Comparison of ENCODE assay signal across 9 cellular contexts in genomic region chr7:111953611-111954010, GRCh38.
DNase-seq lines count a peak whose midpoint lies in the region; ATAC-seq and TF ChIP-seq lines count a peak whose summit lies in the region.
"Had no signal": no experiment of that assay in that cellular context is flagged by ENCODE, and none has a peak within 500 bp of the region (broad histone marks: within the 10 kb centered on the region; RNA-seq: fewer than 3 reads in every experiment).

No MANE protein-coding gene starts in this region.

- H3K4me1 Mint-ChIP-seq in GM23338: peaks cover 43% of the 10 kb centered on the region

- intact Hi-C loops in upper lobe of right lung (cut with DNase I): no loop called here

- H3K79me2 ChIP-seq in GM23338 (replicated peaks; ENCODE audit: insufficient read depth): no peaks in the 10 kb centered on the region

- H3K4me3 ChIP-seq in GM23338: no peak overlapping the region
- no peak overlapping the region for H3K4me3 ChIP-seq in upper lobe of right lung

- H3K27me3 ChIP-seq in GM23338 (ENCODE audit: insufficient read depth) (no peaks in the 10 kb centered on the region), upper lobe of right lung (no peaks in the 10 kb centered on the region)

- TF ChIP-seq CTCF in GM23338 (conservative IDR thresholded peaks at IDR 0.05; ENCODE audit: low read depth in 2 of 2): peak in 1 of 2 experiments; percentile 58; a peak in 2 of 4 replicates
- TF ChIP-seq CTCF in upper lobe of right lung (IDR thresholded peaks at IDR 0.05): no peak

- no peak overlapping the region for H3K4me3 Mint-ChIP-seq in GM23338
- H3K4me3 Mint-ChIP-seq: T-helper 1 cell treated with Interleukin-12 subunit alpha and Interleukin-12 subunit beta and Interleukin-4 antibody, amounts not matched to agents 30 μg/mL and 1 μg/mL, for 36 hours had no signal

- H3K27ac ChIP-seq in GM23338 (ENCODE audit: low read depth) (no peak overlapping the region; the same call in 1 of the 2 replicates), upper lobe of right lung (peak overlapping the region; percentile 73)

- H3K4me2 ChIP-seq in GM23338: no peak overlapping the region

- peak; percentile 83 for ATAC-seq in GM23338
- peak; percentile 63 for ATAC-seq in upper lobe of right lung

- H3K27ac Mint-ChIP-seq in GM23338: peak overlapping the region; percentile 47; the same call in 1 of the 2 replicates
- H3K27ac Mint-ChIP-seq: T-helper 1 cell treated with Interleukin-12 subunit alpha and Interleukin-12 subunit beta and Interleukin-4 antibody, amounts not matched to agents 30 μg/mL and 1 μg/mL, for 36 hours had no signal

- H3K27me3 Mint-ChIP-seq in GM23338 (ENCODE audit: insufficient read depth, low read depth, poor library complexity): no peaks in the 10 kb centered on the region

- H2AFZ ChIP-seq in GM23338: no peak overlapping the region

- peak; percentile 64 for DNase-seq in Ammon's horn (ENCODE audit: low spot score)
- DNase-seq in GM23338 (ENCODE audit: low spot score): peak; percentile 45
- peak; percentile 61 for DNase-seq in NCI-H748 (lab: John Stamatoyannopoulos, UW; ENCODE audit: unreplicated experiment)
- DNase-seq in glomerular visceral epithelial cell (ENCODE audit: extremely low spot score): peak; percentile 20
- no peak for DNase-seq in upper lobe of right lung
- no peak for DNase-seq in hepatic stellate cell (ENCODE audit: low spot score)
- DNase-seq in AG08395 (ENCODE audit: low spot score): no peak
- DNase-seq in central memory CD4-positive, alpha-beta T cell: no peak

- H3K36me3 ChIP-seq in GM23338 (ENCODE audit: insufficient read depth): no peaks in the 10 kb centered on the region
- H3K36me3 ChIP-seq in upper lobe of right lung: no peaks in the 10 kb centered on the region

- peaks cover 12% of the 10 kb centered on the region for H3K4me1 ChIP-seq in GM23338 (ENCODE audit: insufficient read depth)
- H3K4me1 ChIP-seq in upper lobe of right lung: peaks cover 34% of the 10 kb centered on the region

- no peaks in the 10 kb centered on the region for H3F3A ChIP-seq in GM23338 (replicated peaks; ENCODE audit: low read depth)

- H3K9me3 ChIP-seq in upper lobe of right lung: no peaks in the 10 kb centered on the region

- no peaks in the 10 kb centered on the region for H4K20me1 ChIP-seq in GM23338 (replicated peaks; ENCODE audit: insufficient read depth)

- H3K9me3 Mint-ChIP-seq in GM23338: no peaks in the 10 kb centered on the region; the same call in 2 of the 3 replicates
- H3K9me3 Mint-ChIP-seq: T-helper 1 cell treated with Interleukin-12 subunit alpha and Interleukin-12 subunit beta and Interleukin-4 antibody, amounts not matched to agents 30 μg/mL and 1 μg/mL, for 36 hours had no signal

- H3K36me3 Mint-ChIP-seq in GM23338 (ENCODE audit: low read depth): no peaks in the 10 kb centered on the region; the same call in 2 of the 3 replicates

- no peaks in the 10 kb centered on the region for H3K9me2 ChIP-seq in GM23338 (ENCODE audit: insufficient read depth)

TF ChIP-seq in GM23338, 12 proteins besides CTCF, POLR2A, EP300 and RAD21 (continues in another document):
- TF ChIP-seq REST (IDR thresholded peaks at IDR 0.05; ENCODE audit: unreplicated experiment): no peak
- TF ChIP-seq NANOG (IDR thresholded peaks at IDR 0.05; ENCODE audit: borderline replicate concordance): no peak
- no peak for TF ChIP-seq POLR2AphosphoS5 (IDR thresholded peaks at IDR 0.05; ENCODE audit: low read depth)
- TF ChIP-seq ETS1 (IDR thresholded peaks at IDR 0.05): no peak
- no peak for TF ChIP-seq EZH2 (IDR thresholded peaks at IDR 0.05; ENCODE audit: low read depth, unreplicated experiment)
- TF ChIP-seq ZNF114 (CRISPR knock-in tag; IDR thresholded peaks at IDR 0.05): no peak
- no peak for TF ChIP-seq ZNF462 (CRISPR knock-in tag; IDR thresholded peaks at IDR 0.05)

Comparison
In these comparisons a context has a peak if more than half of its experiments do, and no peak if none do; other contexts are left out.
1. DNase-seq: peak in Ammon's horn (single experiment), GM23338 (single experiment), NCI-H748 (single experiment) and glomerular visceral epithelial cell (single experiment); none in upper lobe of right lung (single experiment), hepatic stellate cell (single experiment), AG08395 (single experiment) and central memory CD4-positive, alpha-beta T cell (single experiment).